ENCODE assay signal across 22 cellular contexts in genomic region chr17:2821868-2822267, GRCh38. TPM values are rescaled to one million over a fixed set of nuclear protein-coding genes. Genes with fewer than 3 reads are reported as not detected.
DNase-seq lines count a peak whose midpoint lies in the region; ATAC-seq, FAIRE-seq and TF ChIP-seq lines count a peak whose summit lies in the region.
"Had no signal": no experiment of that assay in that cellular context is flagged by ENCODE, and none has a peak within 500 bp of the region (broad histone marks: within the 10 kb centered on the region; RNA-seq: fewer than 3 reads in every experiment).

No MANE protein-coding gene starts in this region.

- DNase-seq in A549 (ENCODE audit: low read depth in 1 of 2, low spot score in 1 of 2) (no peak), OCI-LY7 (ENCODE audit: low spot score) (no peak), endodermal cell (peak; percentile 61), AML-193 (lab: John Stamatoyannopoulos, UW) (no peak), NCI-H510A (lab: John Stamatoyannopoulos, UW) (no peak), Peyer's patch (no peak)
- DNase-seq: Calu3, H9, IMR-90, KG1, NCI-H1105 treated with DMSO at 0.1 percent for 48 hours, NCI-H146, NCI-H1930, NCI-H2227 treated with DMSO at 0.1 percent for 48 hours, NCI-H69, OCI-M1, SK-N-SH, SW 1271 had no signal

- TF ChIP-seq CTCF in A549 (IDR thresholded peaks at IDR 0.05): no peak
- peak; percentile 21; the same call in 1 of the 2 replicates for TF ChIP-seq CTCF in OCI-LY7 (conservative IDR thresholded peaks at IDR 0.05; ENCODE audit: low read length)
- TF ChIP-seq CTCF in endodermal cell (conservative IDR thresholded peaks at IDR 0.05): no peak
- TF ChIP-seq CTCF in Peyer's patch (IDR thresholded peaks at IDR 0.05): no peak

- H3K27ac ChIP-seq in A549: no peak overlapping the region
- peak overlapping the region in 9 of 11 experiments; percentile 16 to 97 (median 90); a peak in 17 of 22 replicates for H3K27ac ChIP-seq in BLaER1 treated with 17β-estradiol and CSF1 and Interleukin-3, amounts not matched to agents 10 nM and 100 nM
- H3K27ac ChIP-seq in OCI-LY7 (ENCODE audit: low read depth, low read length, poor library complexity, severe bottlenecking): no peak overlapping the region
- no peak overlapping the region for H3K27ac ChIP-seq in endodermal cell (ENCODE audit: low read depth, low read length)
- H3K27ac ChIP-seq in Peyer's patch: no peak overlapping the region

- peak overlapping the region in 9 of 11 experiments; percentile 15 to 84 (median 75); a peak in 18 of 22 replicates for H3K9ac ChIP-seq in BLaER1 treated with 17β-estradiol and CSF1 and Interleukin-3, amounts not matched to agents 10 nM and 100 nM
- no peak overlapping the region for H3K9ac ChIP-seq in endodermal cell (ENCODE audit: extremely low read depth, low read length, poor library complexity, severe bottlenecking)
- H3K9ac ChIP-seq: SK-N-SH had no signal

- peak; percentile 35 to 55; a peak in 4 of 6 replicates for ATAC-seq in A549

- H3K4me3 ChIP-seq in A549: no peak overlapping the region
- H3K4me3 ChIP-seq in BLaER1 treated with 17β-estradiol and CSF1 and Interleukin-3, amounts not matched to agents 10 nM and 100 nM: no peak overlapping the region
- H3K4me3 ChIP-seq in OCI-LY7 (ENCODE audit: low read depth, low read length, poor library complexity, severe bottlenecking): no peak overlapping the region
- H3K4me3 ChIP-seq in endodermal cell (ENCODE audit: low read length): no peak overlapping the region
- no peak overlapping the region for H3K4me3 ChIP-seq in Peyer's patch

- no peak overlapping the region for H2AFZ ChIP-seq in OCI-LY7 (ENCODE audit: low read length)

- peaks cover 0 to 57% (median 0%) of the 10 kb centered on the region in 11 experiments; a peak in 5 of 22 replicates for H4K20me1 ChIP-seq in BLaER1 treated with 17β-estradiol and CSF1 and Interleukin-3, amounts not matched to agents 10 nM and 100 nM
- no peaks in the 10 kb centered on the region for H4K20me1 ChIP-seq in OCI-LY7 (ENCODE audit: insufficient read depth, low read length)

- no peak for TF ChIP-seq RAD21 in A549 (conservative IDR thresholded peaks at IDR 0.05 in 1 of 2, IDR thresholded peaks at IDR 0.05 in 1 of 2)

- POLR2A ChIA-PET in A549 (lab: Yijun Ruan, JAX) (no interaction called here), OCI-LY7 (lab: Charles Lee) (no interaction called here)

- no peak overlapping the region for H3K27ac Mint-ChIP-seq in endodermal cell
- H3K27ac Mint-ChIP-seq: B cell; T-helper 1 cell treated with Interleukin-12 subunit alpha and Interleukin-12 subunit beta and Interleukin-4 antibody, amounts not matched to agents 30 μg/mL and 1 μg/mL, for 36 hours had no signal

- no peaks in the 10 kb centered on the region for H3K9me3 Mint-ChIP-seq in endodermal cell
- H3K9me3 Mint-ChIP-seq: H9; T-helper 1 cell treated with Interleukin-12 subunit alpha and Interleukin-12 subunit beta and Interleukin-4 antibody, amounts not matched to agents 30 μg/mL and 1 μg/mL, for 36 hours had no signal

- H3K4me1 Mint-ChIP-seq in endodermal cell: no peaks in the 10 kb centered on the region

- H3K36me3 ChIP-seq in BLaER1 treated with 17β-estradiol and CSF1 and Interleukin-3, amounts not matched to agents 10 nM and 100 nM: peaks cover 0 to 7% (median 0%) of the 10 kb centered on the region in 11 experiments; a peak in 5 of 22 replicates
- no peaks in the 10 kb centered on the region for H3K36me3 ChIP-seq in OCI-LY7 (ENCODE audit: insufficient read depth, low read length)
- no peaks in the 10 kb centered on the region for H3K36me3 ChIP-seq in endodermal cell (ENCODE audit: control insufficient read depth, insufficient read depth, low read length)
- no peaks in the 10 kb centered on the region for H3K36me3 ChIP-seq in Peyer's patch

- H3K4me1 ChIP-seq in A549: no peaks in the 10 kb centered on the region
- H3K4me1 ChIP-seq in BLaER1 treated with 17β-estradiol and CSF1 and Interleukin-3, amounts not matched to agents 10 nM and 100 nM: peaks cover 62 to 100% (median 87%) of the 10 kb centered on the region in 10 experiments
- peaks cover 13% of the 10 kb centered on the region for H3K4me1 ChIP-seq in OCI-LY7 (ENCODE audit: insufficient read depth, low read length, poor library complexity, severe bottlenecking)
- no peaks in the 10 kb centered on the region for H3K4me1 ChIP-seq in endodermal cell (ENCODE audit: control insufficient read depth, insufficient read depth, low read length)
- H3K4me1 ChIP-seq in Peyer's patch: peaks cover 0 to 6% (median 0%) of the 10 kb centered on the region in 4 donors

- CTCF ChIA-PET in A549 (lab: Yijun Ruan, JAX) (interaction anchor here (0.6 to 1.8 kb wide), 7 partner anchors 8 to 191 kb away, joined by 3 to 13 read pairs (median 5); no protein-coding TSS in a partner anchor), OCI-LY7 (lab: Charles Lee; ENCODE audit: unreplicated experiment) (no interaction called here)

- intact Hi-C loops in OCI-LY7 (cut with micrococcal nuclease; ENCODE audit: unreplicated experiment): no loop called here

- 0 out of 22 replicates have a peak, but pooled peaks cover 0 to 4% (median 0%) of the 10 kb centered on the region in 11 experiments for H3K27me3 ChIP-seq in BLaER1 treated with 17β-estradiol and CSF1 and Interleukin-3, amounts not matched to agents 10 nM and 100 nM
- no peaks in the 10 kb centered on the region for H3K27me3 ChIP-seq in endodermal cell (ENCODE audit: control insufficient read depth, insufficient read depth, low read length, poor library complexity, severe bottlenecking)
- H3K27me3 ChIP-seq in Peyer's patch: no peaks in the 10 kb centered on the region

- peaks cover 4% of the 10 kb centered on the region for H3K27me3 Mint-ChIP-seq in endodermal cell (ENCODE audit: insufficient read depth)
- H3K27me3 Mint-ChIP-seq: B cell had no signal

- 65% methylated on average over 8 of the region's 8 CpGs for WGBS in A549 (ENCODE audit: missing lambda C conversion rate)
- WGBS in endodermal cell (ENCODE audit: insufficient coverage in 1 of 2, insufficient read length in 1 of 2), 2 experiments: 89 to 92% methylated on average over 4 to 8 of the region's 8 CpGs

- no peaks in the 10 kb centered on the region for H3K79me2 ChIP-seq in OCI-LY7 (ENCODE audit: insufficient read depth, low read depth, low read length)

- H3K9me3 ChIP-seq in A549 (no peaks in the 10 kb centered on the region), OCI-LY7 (ENCODE audit: low read length) (no peaks in the 10 kb centered on the region), endodermal cell (ENCODE audit: control insufficient read depth, low read length) (no peaks in the 10 kb centered on the region), Peyer's patch (no peaks in the 10 kb centered on the region)
- H3K9me3 ChIP-seq in BLaER1 treated with 17β-estradiol and CSF1 and Interleukin-3, amounts not matched to agents 10 nM and 100 nM (replicated peaks in 1 of 11): no peaks in the 10 kb centered on the region
- H3K9me3 ChIP-seq: SK-N-SH had no signal

- no peak for TF ChIP-seq EP300 in A549 (IDR thresholded peaks at IDR 0.05)

- TF ChIP-seq POLR2A in A549 (IDR thresholded peaks at IDR 0.05; ENCODE audit: low read length): no peak
- no peak for TF ChIP-seq POLR2A in Peyer's patch (IDR thresholded peaks at IDR 0.05)

- peaks cover 2% of the 10 kb centered on the region for H3K36me3 Mint-ChIP-seq in endodermal cell (ENCODE audit: low read depth)

- no peak for FAIRE-seq in A549 (lab: Jason Lieb, UNC)
- FAIRE-seq: GM18507 had no signal

- no peak overlapping the region for H3K4me3 Mint-ChIP-seq in endodermal cell
- H3K4me3 Mint-ChIP-seq: B cell; H9; T-helper 1 cell treated with Interleukin-12 subunit alpha and Interleukin-12 subunit beta and Interleukin-4 antibody, amounts not matched to agents 30 μg/mL and 1 μg/mL, for 36 hours had no signal

- no peak overlapping the region for H3K4me2 ChIP-seq in A549
- peak overlapping the region; percentile 44 to 84 (median 73) for H3K4me2 ChIP-seq in BLaER1 treated with 17β-estradiol and CSF1 and Interleukin-3, amounts not matched to agents 10 nM and 100 nM
- no peak overlapping the region for H3K4me2 ChIP-seq in OCI-LY7 (ENCODE audit: low read length)
- H3K4me2 ChIP-seq: SK-N-SH had no signal

- no TSS peak for BruUV-seq in OCI-LY7 (replicated peaks; lab: Mats Ljungman, UMichigan)

- no peaks in the 10 kb centered on the region for H3K9me2 ChIP-seq in OCI-LY7 (ENCODE audit: insufficient read depth, low read length)
- H3K9me2 ChIP-seq: SK-N-SH had no signal

TF ChIP-seq in A549, 52 proteins besides CTCF, POLR2A, EP300 and RAD21:
- TF ChIP-seq HDAC2 (IDR thresholded peaks at IDR 0.05) (no peak), MAZ (IDR thresholded peaks at IDR 0.05; ENCODE audit: borderline replicate concordance, low read depth, low read length) (no peak), CBX8 (IDR thresholded peaks at IDR 0.05) (no peak), TP53 (CRISPR knock-in tag; IDR thresholded peaks at IDR 0.05) (no peak), NPAS2 (CRISPR knock-in tag; IDR thresholded peaks at IDR 0.05; ENCODE audit: borderline replicate concordance) (no peak), PHF8 (IDR thresholded peaks at IDR 0.05; ENCODE audit: borderline replicate concordance, low read depth) (no peak)
- TF ChIP-seq, protein P1, sequence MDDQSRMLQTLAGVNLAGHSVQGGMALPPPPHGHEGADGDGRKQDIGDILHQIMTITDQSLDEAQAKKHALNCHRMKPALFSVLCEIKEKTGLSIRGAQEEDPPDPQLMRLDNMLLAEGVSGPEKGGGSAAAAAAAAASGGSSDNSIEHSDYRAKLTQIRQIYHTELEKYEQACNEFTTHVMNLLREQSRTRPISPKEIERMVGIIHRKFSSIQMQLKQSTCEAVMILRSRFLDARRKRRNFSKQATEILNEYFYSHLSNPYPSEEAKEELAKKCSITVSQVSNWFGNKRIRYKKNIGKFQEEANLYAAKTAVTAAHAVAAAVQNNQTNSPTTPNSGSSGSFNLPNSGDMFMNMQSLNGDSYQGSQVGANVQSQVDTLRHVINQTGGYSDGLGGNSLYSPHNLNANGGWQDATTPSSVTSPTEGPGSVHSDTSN (IDR thresholded peaks at IDR 0.05): no peak

RNA-seq across cellular contexts. Expression of gene RAP1GAP2, which starts 25.6 kb away (rescaled TPM):
- polyA plus RNA-seq in A549 (2011; rRNA removed) (20.8 and 26.0 TPM in 2 replicates), A549 (2017; fragmentation: RNase III; extraction: RNeasy Plus Mini Kit Qiagen cat#74134 plus additional on column Dnase treatment) (7.0 to 10.4 TPM (median 8.3 TPM) in 3 replicates)
- 11.1 and 14.6 TPM in 2 replicates for polyA plus RNA-seq in A549 (2012; cell fraction: cytosol; rRNA removed)
- polyA plus RNA-seq in A549 (2012; cell fraction: nucleus; rRNA removed): 48.9 and 50.0 TPM in 2 replicates
- 25.0 and 25.4 TPM in 2 replicates for polyA minus RNA-seq in A549 (2011; rRNA and poly(A)+ RNA removed)
- 10.9 and 11.3 TPM in 2 replicates for total RNA-seq in OCI-LY7 (2014; rRNA removed; shearing (Covaris generic))
- total RNA-seq in OCI-LY7 (2022) (23.8 and 28.2 TPM in 2 replicates), endodermal cell (10 to 100 TPM; 18.0 to 44.3 TPM), Peyer's patch (10 to 100 TPM; 30.6 to 60.2 (median 41.9) TPM)
- 6.2 TPM for polyA plus RNA-seq in endodermal cell (2013, experiment 1 of 2)
- 6.0 TPM for polyA plus RNA-seq in endodermal cell (2013, experiment 2 of 2)

Comparison
In these comparisons a context has a peak if more than half of its experiments do, and no peak if none do; other contexts are left out.
1. H3K27ac ChIP-seq: peak in BLaER1 treated with 17β-estradiol and CSF1 and Interleukin-3, amounts not matched to agents 10 nM and 100 nM (9 of 11); none in A549 (0 of 2), OCI-LY7 (single experiment), endodermal cell (single experiment) and Peyer's patch (0 of 4).
2. H3K4me2 ChIP-seq: peak in BLaER1 treated with 17β-estradiol and CSF1 and Interleukin-3, amounts not matched to agents 10 nM and 100 nM (11 of 11); none in A549 (single experiment) and OCI-LY7 (single experiment).